12 cellular contexts compared by ENCODE assay signal in genomic region chr22:41951898-41952474, GRCh38.
DNase-seq lines count a peak whose midpoint lies in the region; ATAC-seq and TF ChIP-seq lines count a peak whose summit lies in the region.
"Had no signal": no experiment of that assay in that cellular context is flagged by ENCODE, and none has a peak within 500 bp of the region (broad histone marks: within the 10 kb centered on the region; RNA-seq: fewer than 3 reads in every experiment).

Gene SMIM45 (plus strand): TSS chr22:41952150.

- H3K4me2 ChIP-seq in osteoblast (ENCODE audit: insufficient read depth, low read length), result no peak within 1 kb of the TSS

- CTCF ChIA-PET in A673 (lab: Charles Lee), result no interaction called here
- CTCF ChIA-PET in activated B cell treated with CpG ODN at 0.5 μM for 24 hours (lab: Charles Lee), result interaction anchor here (0.6 to 1.2 kb wide), 6 partner anchors 11 to 493 kb away, joined by 3 to 8 read pairs (median 3); no protein-coding TSS in a partner anchor
- CTCF ChIA-PET in MCF 10A (lab: Yijun Ruan, JAX), result interaction anchor here (1.0 kb wide), 1 partner anchor 124 kb away, joined by 3 read pairs; no protein-coding TSS in a partner anchor

- no peak within 1 kb of the TSS for H3K27ac ChIP-seq in A673 (ENCODE audit: low read depth, low read length, poor library complexity, severe bottlenecking)
- H3K27ac ChIP-seq in HUES6 (ENCODE audit: low read depth, low read length), result no peak within 1 kb of the TSS
- H3K27ac ChIP-seq in osteoblast (ENCODE audit: low read depth, low read length), result no peak within 1 kb of the TSS
- H3K27ac ChIP-seq in lower lobe of right lung, result no peak within 1 kb of the TSS
- H3K27ac ChIP-seq: transverse colon had no signal

- no peak within 1 kb of the TSS for H2AFZ ChIP-seq in osteoblast (ENCODE audit: low read length)

- H3K27me3 ChIP-seq in A673 (replicated peaks; ENCODE audit: insufficient read depth, low read depth, low read length, poor library complexity), result no peaks in the 10 kb centered on the region
- H3K27me3 ChIP-seq in HUES6 (ENCODE audit: control insufficient read depth, insufficient read depth, low read length), result no peaks in the 10 kb centered on the region
- H3K27me3 ChIP-seq in osteoblast (ENCODE audit: insufficient read depth, low read length), result no peaks in the 10 kb centered on the region
- H3K27me3 ChIP-seq in lower lobe of right lung (ENCODE audit: low read depth), result no peaks in the 10 kb centered on the region
- H3K27me3 ChIP-seq: transverse colon had no signal

- peaks cover 60% of the 10 kb centered on the region for H3K4me1 Mint-ChIP-seq in activated B cell treated with CpG ODN at 0.5 μM for 24 hours
- no peaks in the 10 kb centered on the region for H3K4me1 Mint-ChIP-seq in MCF 10A (ENCODE audit: insufficient read depth, unreplicated experiment)

- DNase-seq in A673 (ENCODE audit: low spot score), result peak; percentile 48
- DNase-seq in activated B cell treated with CpG ODN at 0.5 μM for 24 hours, result peak; percentile 57
- DNase-seq in medulla oblongata (ENCODE audit: extremely low spot score), result peak; percentile 88
- no peak for DNase-seq in osteoblast (ENCODE audit: insufficient read length, low spot score, missing footprints)
- DNase-seq in MCF 10A (ENCODE audit: unreplicated experiment), result no peak
- DNase-seq in lower lobe of right lung, result no peak
- DNase-seq: activated naive CD8-positive, alpha-beta T cell treated with anti-CD3 and anti-CD28 coated beads for 36 hours; effector memory CD8-positive, alpha-beta T cell; NCI-H526 treated with DMSO at 0.1 percent for 48 hours; transverse colon had no signal

- no peaks in the 10 kb centered on the region for H3K9me3 ChIP-seq in A673 (ENCODE audit: low read depth, low read length, poor library complexity, severe bottlenecking)
- no peaks in the 10 kb centered on the region for H3K9me3 ChIP-seq in HUES6 (ENCODE audit: control insufficient read depth, insufficient read depth, low read depth, low read length)
- H3K9me3 ChIP-seq in osteoblast (ENCODE audit: low read depth, low read length), result no peaks in the 10 kb centered on the region
- H3K9me3 ChIP-seq in lower lobe of right lung, result no peaks in the 10 kb centered on the region
- H3K9me3 ChIP-seq: transverse colon had no signal

- POLR2A ChIA-PET in A673 (lab: Charles Lee; ENCODE audit: low non-redundant PET), result no interaction called here
- POLR2A ChIA-PET in activated B cell treated with CpG ODN at 0.5 μM for 24 hours (lab: Charles Lee), result interaction anchor here (0.6 to 1.5 kb wide), 7 partner anchors 8 to 138 kb away, joined by 3 to 6 read pairs (median 3); partner anchors contain the start of genes NDUFA6 and WBP2NL
- POLR2A ChIA-PET in MCF 10A (lab: Yijun Ruan, JAX), result interaction anchor here (0.6 to 1.2 kb wide), 2 partner anchors 152 to 263 kb away, joined by 3 to 4 read pairs; partner anchors contain the start of genes CCDC134 and SNU13

- H3K27ac Mint-ChIP-seq in activated B cell treated with CpG ODN at 0.5 μM for 24 hours (no peak within 1 kb of the TSS), MCF 10A (ENCODE audit: low read depth, unreplicated experiment) (no peak within 1 kb of the TSS)
- H3K27ac Mint-ChIP-seq: activated naive CD8-positive, alpha-beta T cell treated with anti-CD3 and anti-CD28 coated beads for 36 hours; effector memory CD8-positive, alpha-beta T cell had no signal

- H3K9me3 Mint-ChIP-seq in activated B cell treated with CpG ODN at 0.5 μM for 24 hours (no peaks in the 10 kb centered on the region), MCF 10A (ENCODE audit: unreplicated experiment) (no peaks in the 10 kb centered on the region)
- H3K9me3 Mint-ChIP-seq: activated naive CD8-positive, alpha-beta T cell treated with anti-CD3 and anti-CD28 coated beads for 36 hours; effector memory CD8-positive, alpha-beta T cell had no signal

- H3K4me1 ChIP-seq in A673 (ENCODE audit: insufficient read depth, low read length, poor library complexity, severe bottlenecking) (peaks cover 20% of the 10 kb centered on the region), HUES6 (ENCODE audit: control insufficient read depth, insufficient read depth, low read length) (peaks cover 23% of the 10 kb centered on the region), osteoblast (ENCODE audit: insufficient read depth, low read length) (no peaks in the 10 kb centered on the region), lower lobe of right lung (peaks cover 4% of the 10 kb centered on the region)

- peak within 1 kb of the TSS; percentile 35 for H3K4me3 Mint-ChIP-seq in activated B cell treated with CpG ODN at 0.5 μM for 24 hours
- H3K4me3 Mint-ChIP-seq in MCF 10A (ENCODE audit: unreplicated experiment), result no peak within 1 kb of the TSS
- H3K4me3 Mint-ChIP-seq: activated naive CD8-positive, alpha-beta T cell treated with anti-CD3 and anti-CD28 coated beads for 36 hours; effector memory CD8-positive, alpha-beta T cell had no signal

- no peak within 1 kb of the TSS for H3K4me3 ChIP-seq in A673 (ENCODE audit: low read depth, low read length, poor library complexity, severe bottlenecking)
- H3K4me3 ChIP-seq in HUES6 (ENCODE audit: low read depth, low read length), result 0 out of 2 replicates have a peak within 1 kb of the TSS, but pooled peaks have one; percentile 14
- H3K4me3 ChIP-seq in osteoblast (ENCODE audit: insufficient read depth, low read length), result no peak within 1 kb of the TSS
- H3K4me3 ChIP-seq in lower lobe of right lung, result no peak within 1 kb of the TSS
- H3K4me3 ChIP-seq: transverse colon had no signal

- ATAC-seq in activated B cell treated with CpG ODN at 0.5 μM for 24 hours (ENCODE audit: low read depth) (peak; percentile 87), GM19324 (IDR thresholded peaks at IDR 0.05; ENCODE audit: low FRiP score, unreplicated experiment) (no peak), lower lobe of right lung (no peak)
- ATAC-seq: effector memory CD8-positive, alpha-beta T cell had no signal

- H3K79me2 ChIP-seq in osteoblast (ENCODE audit: insufficient read depth, low read length), result no peaks in the 10 kb centered on the region

- intact Hi-C loops in A673 (cut with micrococcal nuclease; ENCODE audit: unreplicated experiment) (no loop called here), activated B cell treated with CpG ODN at 0.5 μM for 24 hours (cut with micrococcal nuclease) (no loop called here), MCF 10A (cut with micrococcal nuclease) (no loop called here), lower lobe of right lung (cut with DNase I) (no loop called here)

- H3K27me3 Mint-ChIP-seq in activated B cell treated with CpG ODN at 0.5 μM for 24 hours, result no peaks in the 10 kb centered on the region
- H3K27me3 Mint-ChIP-seq in MCF 10A (ENCODE audit: insufficient read depth, unreplicated experiment), result no peaks in the 10 kb centered on the region
- H3K27me3 Mint-ChIP-seq: activated naive CD8-positive, alpha-beta T cell treated with anti-CD3 and anti-CD28 coated beads for 36 hours; effector memory CD8-positive, alpha-beta T cell had no signal

- no TSS peak for BruUV-seq in A673 (replicated peaks; lab: Mats Ljungman, UMichigan)
- no TSS peak for BruUV-seq in MCF 10A (replicated peaks; lab: Mats Ljungman, UMichigan)

- H3K36me3 Mint-ChIP-seq in activated B cell treated with CpG ODN at 0.5 μM for 24 hours (ENCODE audit: low read depth), result no peaks in the 10 kb centered on the region
- no peaks in the 10 kb centered on the region for H3K36me3 Mint-ChIP-seq in MCF 10A (ENCODE audit: insufficient read depth, unreplicated experiment)

- no peaks in the 10 kb centered on the region for H4K20me1 ChIP-seq in osteoblast (ENCODE audit: insufficient read depth, low read length)

- no peak for TF ChIP-seq CTCF in A673 (conservative IDR thresholded peaks at IDR 0.05; ENCODE audit: low read depth, low read length)
- TF ChIP-seq CTCF in activated B cell treated with CpG ODN at 0.5 μM for 24 hours (IDR thresholded peaks at IDR 0.05), result no peak
- no peak for TF ChIP-seq CTCF in osteoblast (IDR thresholded peaks at IDR 0.05; ENCODE audit: extremely low read depth, low read depth, low read length)
- TF ChIP-seq CTCF in MCF 10A (IDR thresholded peaks at IDR 0.05; ENCODE audit: unreplicated experiment), result no peak
- no peak for TF ChIP-seq CTCF in lower lobe of right lung (IDR thresholded peaks at IDR 0.05)

- H3K36me3 ChIP-seq in A673 (ENCODE audit: insufficient read depth, low read length, poor library complexity, severe bottlenecking) (no peaks in the 10 kb centered on the region), HUES6 (ENCODE audit: control insufficient read depth, insufficient read depth, low read length) (no peaks in the 10 kb centered on the region), osteoblast (ENCODE audit: insufficient read depth, low read length) (no peaks in the 10 kb centered on the region), lower lobe of right lung (no peaks in the 10 kb centered on the region)
- H3K36me3 ChIP-seq: transverse colon had no signal

- H3K9ac ChIP-seq in HUES6 (ENCODE audit: low read length), result no peak within 1 kb of the TSS

Comparison
In these comparisons a context has a peak if more than half of its experiments do, and no peak if none do; other contexts are left out.
1. DNase-seq: peak in A673 (single experiment), activated B cell treated with CpG ODN at 0.5 μM for 24 hours (single experiment) and medulla oblongata (single experiment); none in osteoblast (single experiment), MCF 10A (single experiment) and lower lobe of right lung (single experiment).